In the genomic region with DNA sequence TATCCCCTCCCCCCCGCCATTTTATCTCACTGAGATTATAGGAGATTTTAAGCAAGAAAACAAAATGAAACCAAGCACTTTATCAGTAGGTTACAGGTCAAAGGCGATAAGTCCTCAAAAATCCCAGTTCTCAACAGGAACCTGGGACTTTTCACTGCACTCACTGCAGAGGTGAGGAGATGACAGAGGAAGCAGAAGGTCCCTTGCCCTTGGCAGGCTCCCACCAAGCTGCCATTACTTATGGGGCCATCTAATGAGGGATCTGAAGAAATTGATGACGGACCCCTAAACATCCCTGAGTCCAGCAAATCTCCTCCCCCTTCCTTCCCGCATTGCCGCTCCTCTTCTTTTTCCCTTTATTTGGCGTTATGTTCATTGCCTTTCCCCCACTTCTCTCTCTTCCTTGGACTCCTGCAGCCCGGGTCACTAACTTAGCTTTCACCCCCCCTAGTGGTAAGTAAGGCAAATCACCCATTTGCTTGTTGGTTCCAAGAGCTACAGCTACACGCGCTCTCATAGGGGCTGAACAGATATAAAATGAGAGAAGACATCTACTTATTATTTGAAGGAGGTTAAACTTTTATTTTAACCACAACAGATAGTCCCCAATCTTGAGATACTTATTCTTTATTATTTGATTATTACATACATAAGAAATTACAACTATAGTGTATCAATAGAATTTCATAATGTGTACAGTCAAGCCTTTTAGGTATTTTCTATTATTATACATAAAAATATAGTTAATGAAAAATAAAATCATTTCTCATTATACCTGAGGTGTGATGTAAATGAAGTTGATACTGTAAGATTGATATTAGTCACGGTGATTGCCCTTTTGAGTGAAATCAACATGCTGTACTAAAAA, we compare ENCODE assay signal across 9 cellular contexts. TPM values are rescaled to one million over a fixed set of nuclear protein-coding genes. Genes with fewer than 3 reads are reported as not detected.
DNase-seq lines count a peak whose midpoint lies in the region; ATAC-seq and TF ChIP-seq lines count a peak whose summit lies in the region.
"Had no signal": no experiment of that assay in that cellular context is flagged by ENCODE, and none has a peak within 500 bp of the region (broad histone marks: within the 10 kb centered on the region; RNA-seq: fewer than 3 reads in every experiment).

No MANE protein-coding gene starts in this region.

- intact Hi-C loops in lower leg skin (cut with DNase I; ENCODE audit: low total_unique reads): no loop called here

- TF ChIP-seq CTCF in AG09309 (IDR thresholded peaks at IDR 0.05; ENCODE audit: control insufficient read depth, insufficient read depth, low read depth, low read length, missing control alignments) (peak; percentile 85), GM12874 (IDR thresholded peaks at IDR 0.05; ENCODE audit: insufficient read depth, low read depth, low read length) (peak; percentile 74), coronary artery (IDR thresholded peaks at IDR 0.05) (peak; percentile 63), lower leg skin (IDR thresholded peaks at IDR 0.05) (peak in 1 of 3 donors; percentile 70), tibial nerve (IDR thresholded peaks at IDR 0.05) (peak; percentile 69 to 78 (median 71))

- no peaks in the 10 kb centered on the region for H3K9me3 ChIP-seq in tibial nerve
- H3K9me3 ChIP-seq: SJSA1 had no signal

- ATAC-seq in HG02571 (IDR thresholded peaks at IDR 0.05; ENCODE audit: unreplicated experiment): peak; percentile 97

- H3K27ac ChIP-seq in coronary artery (no peak overlapping the region), tibial nerve (no peak overlapping the region)
- H3K27ac ChIP-seq: SJSA1 had no signal

- TF ChIP-seq EP300 in tibial nerve (IDR thresholded peaks at IDR 0.05): peak in 1 of 2 donors; percentile 41

- H3K4me1 ChIP-seq in tibial nerve: peaks cover 0 to 8% (median 0%) of the 10 kb centered on the region in 4 donors

- TF ChIP-seq POLR2A in lower leg skin (IDR thresholded peaks at IDR 0.05) (no peak), tibial nerve (IDR thresholded peaks at IDR 0.05) (no peak)

- H3K36me3 ChIP-seq in tibial nerve: no peaks in the 10 kb centered on the region
- H3K36me3 ChIP-seq: SJSA1 had no signal

- DNase-seq in AG09309 (ENCODE audit: low read depth) (peak; percentile 28), M059J (ENCODE audit: low read depth) (peak; percentile 54), RPMI8226 (peak; percentile 54), coronary artery (ENCODE audit: low spot score) (no peak), lower leg skin (ENCODE audit: low spot score in 2 of 2) (peak; percentile 24 to 62), tibial nerve (ENCODE audit: low spot score in 2 of 2) (peak in 1 of 2 donors; percentile 23)

- no peaks in the 10 kb centered on the region for H3K27me3 ChIP-seq in tibial nerve

- WGBS in lower leg skin, 2 donors: 32 to 34% methylated on average over 10 of the region's 10 CpGs
- 30 to 33% methylated on average over 10 of the region's 10 CpGs for WGBS in tibial nerve, 2 donors

- H3K4me3 ChIP-seq in AG09309 (ENCODE audit: control insufficient read depth, low read depth, low read length) (no peak overlapping the region), coronary artery (peak overlapping the region; percentile 47), lower leg skin (ENCODE audit: low read depth, poor library complexity, severe bottlenecking) (no peak overlapping the region), tibial nerve (no peak overlapping the region)
- H3K4me3 ChIP-seq: SJSA1 had no signal

RNA-seq across cellular contexts. Expression of a gene that starts 52.0 kb away (rescaled TPM):
- total RNA-seq in M059J (2014; rRNA removed; shearing (Covaris generic)): 7.0 and 15.2 TPM in 2 replicates
- total RNA-seq in lower leg skin (10 to 100 TPM; 44.7 to 73.0 (median 48.4) TPM), tibial nerve (100 to 1,000 TPM; 115 to 148 (median 138) TPM)
